Comparison of ENCODE assay signal across 9 cellular contexts in the genomic region with DNA sequence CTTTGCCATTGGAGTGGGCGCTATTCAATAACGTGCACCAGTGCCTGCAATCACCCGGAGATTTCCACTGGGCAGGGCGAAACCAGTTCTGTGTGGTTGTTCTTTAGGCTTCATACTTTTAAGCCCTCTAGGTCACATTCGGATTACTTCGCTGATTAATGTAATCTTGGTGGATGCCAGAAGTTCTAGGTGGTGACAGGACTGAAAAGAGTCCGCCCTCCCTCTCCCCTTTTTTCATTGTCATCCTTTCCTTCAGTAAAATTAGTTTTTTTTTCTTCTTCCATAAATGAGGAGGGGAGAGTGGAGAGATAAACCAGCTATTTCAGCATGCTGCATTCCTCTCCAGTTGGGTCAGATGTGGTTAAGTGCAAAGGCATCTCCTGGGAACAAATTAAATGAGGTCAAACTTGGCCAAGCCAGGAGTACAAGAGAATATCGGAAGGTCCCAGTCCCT. TPM values are rescaled to one million over a fixed set of nuclear protein-coding genes. Genes with fewer than 3 reads are reported as not detected.
DNase-seq lines count a peak whose midpoint lies in the region; ATAC-seq and TF ChIP-seq lines count a peak whose summit lies in the region.
"Had no signal": no experiment of that assay in that cellular context is flagged by ENCODE, and none has a peak within 500 bp of the region (broad histone marks: within the 10 kb centered on the region; RNA-seq: fewer than 3 reads in every experiment).

No MANE protein-coding gene starts in this region.

- no peak overlapping the region for H3K27ac Mint-ChIP-seq in MCF 10A (ENCODE audit: low read depth, unreplicated experiment)
- no peak overlapping the region for H3K27ac Mint-ChIP-seq in activated naive CD4-positive, alpha-beta T cell treated with anti-CD3 and anti-CD28 coated beads, Interleukin-2, amount 10 ng/mL, durations not matched to agents 7 days and 5 days

- TF ChIP-seq POLR2A in breast epithelium (IDR thresholded peaks at IDR 0.05) (no peak), vagina (IDR thresholded peaks at IDR 0.05) (no peak)

- no peak for TF ChIP-seq CTCF in breast epithelium (IDR thresholded peaks at IDR 0.05)
- TF ChIP-seq CTCF in MCF 10A (IDR thresholded peaks at IDR 0.05; ENCODE audit: unreplicated experiment), result no peak
- TF ChIP-seq CTCF in epithelial cell of esophagus (IDR thresholded peaks at IDR 0.05; ENCODE audit: insufficient read depth, low read depth, low read length, missing control alignments), result no peak
- TF ChIP-seq CTCF in lung (IDR thresholded peaks at IDR 0.05; ENCODE audit: control extremely low read depth, extremely low read depth), result no peak
- TF ChIP-seq CTCF in vagina (IDR thresholded peaks at IDR 0.05), result no peak

- H3K4me3 Mint-ChIP-seq in MCF 10A (ENCODE audit: unreplicated experiment), result no peak overlapping the region
- H3K4me3 Mint-ChIP-seq in activated naive CD4-positive, alpha-beta T cell treated with anti-CD3 and anti-CD28 coated beads, Interleukin-2, amount 10 ng/mL, durations not matched to agents 7 days and 5 days, result no peak overlapping the region

- BruUV-seq in MCF 10A (replicated peaks; lab: Mats Ljungman, UMichigan), result no TSS peak

- peak; percentile 51 for ATAC-seq in lung (ENCODE audit: insufficient read depth, low FRiP score)

- no peaks in the 10 kb centered on the region for H3K9me3 Mint-ChIP-seq in MCF 10A (ENCODE audit: unreplicated experiment)
- H3K9me3 Mint-ChIP-seq in activated naive CD4-positive, alpha-beta T cell treated with anti-CD3 and anti-CD28 coated beads, Interleukin-2, amount 10 ng/mL, durations not matched to agents 7 days and 5 days, result no peaks in the 10 kb centered on the region

- H3K27me3 Mint-ChIP-seq in MCF 10A (ENCODE audit: insufficient read depth, unreplicated experiment), result no peaks in the 10 kb centered on the region
- H3K27me3 Mint-ChIP-seq in activated naive CD4-positive, alpha-beta T cell treated with anti-CD3 and anti-CD28 coated beads, Interleukin-2, amount 10 ng/mL, durations not matched to agents 7 days and 5 days, result peaks cover 13% of the 10 kb centered on the region

- POLR2A ChIA-PET in MCF 10A (lab: Yijun Ruan, JAX), result interaction anchor here (0.9 kb wide), 1 partner anchor 112 kb away, joined by 3 read pairs; no protein-coding TSS in a partner anchor

- no peak for DNase-seq in breast epithelium (ENCODE audit: low spot score in 2 of 2)
- DNase-seq in MCF 10A (ENCODE audit: unreplicated experiment), result no peak
- DNase-seq in epithelial cell of esophagus (ENCODE audit: low read depth), result peak; percentile 48
- DNase-seq in lung (ENCODE audit: low spot score), result no peak
- no peak for DNase-seq in vagina (ENCODE audit: extremely low spot score in 2 of 2)
- DNase-seq in medulla oblongata (ENCODE audit: extremely low spot score), result no peak
- DNase-seq in D341Med (ENCODE audit: low spot score), result no peak
- DNase-seq in activated naive CD4-positive, alpha-beta T cell treated with anti-CD3 and anti-CD28 coated beads, Interleukin-2, amount 10 ng/mL, durations not matched to agents 7 days and 5 days, result no peak

- intact Hi-C loops in breast epithelium (cut with DNase I; ENCODE audit: low total_unique reads) (no loop called here), MCF 10A (cut with micrococcal nuclease) (no loop called here), vagina (cut with DNase I) (no loop called here)

- H3K4me3 ChIP-seq in breast epithelium, result peak overlapping the region; percentile 25 to 59 (median 40)
- peak overlapping the region; percentile 13 for H3K4me3 ChIP-seq in epithelial cell of esophagus (ENCODE audit: low read length)
- H3K4me3 ChIP-seq in lung, result no peak overlapping the region
- peak overlapping the region; percentile 23 to 29 for H3K4me3 ChIP-seq in vagina

- no peaks in the 10 kb centered on the region for H3K36me3 Mint-ChIP-seq in MCF 10A (ENCODE audit: insufficient read depth, unreplicated experiment)
- no peaks in the 10 kb centered on the region for H3K36me3 Mint-ChIP-seq in activated naive CD4-positive, alpha-beta T cell treated with anti-CD3 and anti-CD28 coated beads, Interleukin-2, amount 10 ng/mL, durations not matched to agents 7 days and 5 days

- no peak overlapping the region for H3K27ac ChIP-seq in breast epithelium
- peak overlapping the region in 1 of 2 donors; percentile 58 for H3K27ac ChIP-seq in lung (ENCODE audit: low read depth in 1 of 2, low read length in 1 of 2)
- H3K27ac ChIP-seq in vagina, result no peak overlapping the region
- H3K27ac ChIP-seq: 22Rv1 had no signal

- no peaks in the 10 kb centered on the region for H3K27me3 ChIP-seq in breast epithelium
- H3K27me3 ChIP-seq in lung (ENCODE audit: control insufficient read depth, insufficient read depth), result no peaks in the 10 kb centered on the region
- H3K27me3 ChIP-seq in vagina, result no peaks in the 10 kb centered on the region

- CTCF ChIA-PET in MCF 10A (lab: Yijun Ruan, JAX), result interaction anchor here (0.6 to 0.9 kb wide), 2 partner anchors 22 to 1304 kb away, joined by 3 to 4 read pairs; no protein-coding TSS in a partner anchor
- CTCF ChIA-PET in activated naive CD4-positive, alpha-beta T cell treated with anti-CD3 and anti-CD28 coated beads, Interleukin-2, amount 10 ng/mL, durations not matched to agents 7 days and 5 days (lab: Charles Lee), result no interaction called here

- H3K4me1 Mint-ChIP-seq in MCF 10A (ENCODE audit: insufficient read depth, unreplicated experiment), result no peaks in the 10 kb centered on the region
- H3K4me1 Mint-ChIP-seq in activated naive CD4-positive, alpha-beta T cell treated with anti-CD3 and anti-CD28 coated beads, Interleukin-2, amount 10 ng/mL, durations not matched to agents 7 days and 5 days, result peaks cover 2% of the 10 kb centered on the region

- H3K9me3 ChIP-seq in breast epithelium (no peaks in the 10 kb centered on the region), lung (ENCODE audit: control insufficient read depth in 2 of 2, insufficient read depth in 1 of 2, low read length in 1 of 2) (peaks cover 0 to 1% of the 10 kb centered on the region in 2 donors), vagina (no peaks in the 10 kb centered on the region)

- H3K36me3 ChIP-seq in breast epithelium (no peaks in the 10 kb centered on the region), lung (ENCODE audit: control insufficient read depth in 2 of 2, insufficient read depth in 2 of 2, low read length in 2 of 2) (no peaks in the 10 kb centered on the region), vagina (no peaks in the 10 kb centered on the region)

- no peaks in the 10 kb centered on the region for H3K4me1 ChIP-seq in breast epithelium
- H3K4me1 ChIP-seq in lung (ENCODE audit: control insufficient read depth in 2 of 2, insufficient read depth in 2 of 2, low read length in 2 of 2), result peaks cover 0 to 4% of the 10 kb centered on the region in 2 donors
- H3K4me1 ChIP-seq in vagina, result peaks cover 17% of the 10 kb centered on the region

- 52 to 62% methylated on average over 8 of the region's 8 CpGs for WGBS in lung, 2 donors

RNA-seq across cellular contexts. Expression of gene SLC2A2, which starts 2.3 kb away (rescaled TPM):
- not detected for total RNA-seq in breast epithelium
- not detected in 2 replicates for total RNA-seq in MCF 10A (2022)
- total RNA-seq in lung, result under 1 TPM in 1 of 2 donors, not detected in 1; 0.12 TPM
- not detected for polyA plus RNA-seq in lung
- not detected for total RNA-seq in vagina
